ENCODE assay signal across 8 cellular contexts in the genomic region with DNA sequence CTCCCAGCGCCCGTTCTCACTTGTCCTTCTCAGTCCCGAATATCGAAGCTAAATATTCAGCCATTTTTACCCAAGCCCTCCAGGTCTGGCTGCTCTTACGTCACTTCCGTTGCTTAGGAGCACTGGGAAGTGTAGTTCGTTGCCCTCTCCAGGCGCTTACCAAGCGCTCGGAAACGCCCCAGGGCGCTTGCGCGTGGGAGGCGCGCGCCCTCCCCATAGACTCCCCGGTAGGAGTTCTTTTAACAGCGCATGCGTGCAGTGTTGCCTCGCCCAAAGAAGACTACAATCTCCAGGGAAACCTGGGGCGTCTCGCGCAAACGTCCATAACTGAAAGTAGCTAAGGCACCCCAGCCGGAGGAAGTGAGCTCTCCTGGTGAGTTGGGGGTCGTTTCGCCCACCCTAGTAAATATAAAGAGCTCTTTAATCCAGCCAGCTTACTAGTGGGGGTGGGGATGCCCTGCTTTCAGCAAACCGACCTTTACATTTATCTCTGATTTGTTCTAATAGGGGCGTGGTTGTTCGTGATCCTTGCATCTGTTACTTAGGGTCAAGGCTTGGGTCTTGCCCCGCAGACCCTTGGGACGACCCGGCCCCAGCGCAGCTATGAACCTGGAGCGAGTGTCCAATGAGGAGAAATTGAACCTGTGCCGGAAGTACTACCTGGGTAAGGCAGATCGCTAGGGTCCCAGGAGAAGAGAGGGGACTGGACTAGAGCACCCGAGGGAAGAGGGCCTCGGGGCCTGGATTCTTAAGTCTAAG. TPM values are rescaled to one million over a fixed set of nuclear protein-coding genes. Genes with fewer than 3 reads are reported as not detected.
A peak's percentile ranks its signal among the peaks of the same experiment; 100 is the strongest.
DNase-seq lines count a peak whose midpoint lies in the region; ATAC-seq and TF ChIP-seq lines count a peak whose summit lies in the region.

PSENEN (plus strand) TSS at position 324 of the 759 bp plus-strand sequence; CDS start at position 604, 280 bp downstream.
U2AF1L4 (minus strand) TSS at position 91 of the 759 bp plus-strand sequence; CDS start at position 64, 27 bp downstream.

- no peaks in the 10 kb centered on the region for H3K36me3 ChIP-seq in KOPT-K1 (ENCODE audit: insufficient read depth, low read length)
- peaks cover 0 to 5% (median 0%) of the 10 kb centered on the region in 3 donors for H3K36me3 ChIP-seq in Peyer's patch
- H3K36me3 ChIP-seq in esophagus (ENCODE audit: control insufficient read depth in 2 of 2, insufficient read depth in 2 of 2, low read length in 1 of 2): peaks cover 0 to 3% of the 10 kb centered on the region in 2 donors
- H3K36me3 ChIP-seq in mucosa of rectum (ENCODE audit: control insufficient read depth in 2 of 2, insufficient read depth in 2 of 2, low read length in 2 of 2): peaks cover 3 to 4% of the 10 kb centered on the region in 2 donors

- H3K4me1 Mint-ChIP-seq in activated T-cell treated with anti-CD3 and anti-CD28 coated beads, Interleukin-2, amount 50 U/mL, for 4 hours (ENCODE audit: low read depth): peaks cover 66% of the 10 kb centered on the region

- H3K4me1 ChIP-seq in Peyer's patch: peaks cover 3 to 37% (median 24%) of the 10 kb centered on the region in 4 donors
- peaks cover 3 to 4% of the 10 kb centered on the region in 2 donors for H3K4me1 ChIP-seq in esophagus (ENCODE audit: control insufficient read depth in 2 of 2, insufficient read depth in 2 of 2, low read length in 1 of 2)
- peaks cover 27 to 30% of the 10 kb centered on the region in 2 donors for H3K4me1 ChIP-seq in mucosa of rectum (ENCODE audit: control insufficient read depth in 2 of 2, insufficient read depth in 2 of 2, low read length in 2 of 2)

- H3K9me3 ChIP-seq in KOPT-K1 (ENCODE audit: insufficient read depth, low read length, poor library complexity, severe bottlenecking) (no peaks in the 10 kb centered on the region), Peyer's patch (no peaks in the 10 kb centered on the region), esophagus (ENCODE audit: control insufficient read depth in 2 of 2, insufficient read depth in 1 of 2, low read depth in 1 of 2, low read length in 1 of 2) (no peaks in the 10 kb centered on the region), mucosa of rectum (ENCODE audit: control insufficient read depth in 2 of 2, low read length in 2 of 2) (no peaks in the 10 kb centered on the region)

- no peaks in the 10 kb centered on the region for H3K9me3 Mint-ChIP-seq in activated T-cell treated with anti-CD3 and anti-CD28 coated beads, Interleukin-2, amount 50 U/mL, for 4 hours

- H3K27ac ChIP-seq in KOPT-K1 (ENCODE audit: low read depth, low read length, poor library complexity, severe bottlenecking) (peak within 1 kb of the TSS; percentile 88), Peyer's patch (peak within 1 kb of the TSS; percentile 98 to 100 (median 98)), esophagus (ENCODE audit: low read depth in 2 of 2, low read length in 1 of 2) (peak within 1 kb of the TSS; percentile 100), mucosa of rectum (ENCODE audit: low read depth in 2 of 2, low read length in 2 of 2) (peak within 1 kb of the TSS; percentile 99 to 100)

- H3K4me3 ChIP-seq in Peyer's patch (peak within 1 kb of the TSS; percentile 63 to 93 (median 78)), esophagus (ENCODE audit: low read depth in 1 of 2, low read length in 2 of 2) (peak within 1 kb of the TSS; percentile 61 to 96), mucosa of rectum (ENCODE audit: low read length in 2 of 2) (peak within 1 kb of the TSS; percentile 90 to 96)

- TF ChIP-seq POLR2A in Peyer's patch (IDR thresholded peaks at IDR 0.05): peak in 1 of 2 donors; percentile 47

- ATAC-seq in GM21737 (IDR thresholded peaks at IDR 0.05; ENCODE audit: unreplicated experiment): peak; percentile 35
- peak; percentile 63 to 64 for ATAC-seq in activated T-cell treated with anti-CD3 and anti-CD28 coated beads, Interleukin-2, amount 50 U/mL, for 4 hours

- peak within 1 kb of the TSS; percentile 98 for H3K4me3 Mint-ChIP-seq in activated T-cell treated with anti-CD3 and anti-CD28 coated beads, Interleukin-2, amount 50 U/mL, for 4 hours

- no peaks in the 10 kb centered on the region for H3K27me3 Mint-ChIP-seq in activated T-cell treated with anti-CD3 and anti-CD28 coated beads, Interleukin-2, amount 50 U/mL, for 4 hours (ENCODE audit: low read depth)

- H3K36me3 Mint-ChIP-seq in activated T-cell treated with anti-CD3 and anti-CD28 coated beads, Interleukin-2, amount 50 U/mL, for 4 hours (ENCODE audit: insufficient read depth): peaks cover 8% of the 10 kb centered on the region

- peak in 1 of 6 experiments; percentile 18 for TF ChIP-seq CTCF in Peyer's patch (IDR thresholded peaks at IDR 0.05)

- 0 to 1% methylated on average over 40 of the region's 40 CpGs for WGBS in esophagus, 2 donors

- DNase-seq in DMS153 (lab: John Stamatoyannopoulos, UW) (peak; percentile 99), Peyer's patch (peak; percentile 95 to 99 (median 96))
- peak; percentile 94 for DNase-seq in activated T-cell treated with anti-CD3 and anti-CD28 coated beads, Interleukin-2, amount 50 U/mL, for 4 hours
- DNase-seq in stimulated activated CD8-positive, alpha-beta memory T cell treated with anti-CD3 and anti-CD28 coated beads, Interleukin-4, amount 100 ng/mL, for 4 hours (ENCODE audit: low read depth in 2 of 2, low spot score in 1 of 2): peak; percentile 84 to 96

- H3K27me3 ChIP-seq in Peyer's patch (no peaks in the 10 kb centered on the region), esophagus (ENCODE audit: control insufficient read depth in 1 of 2, insufficient read depth in 2 of 2, low read length in 2 of 2) (no peaks in the 10 kb centered on the region), mucosa of rectum (ENCODE audit: control insufficient read depth in 2 of 2, insufficient read depth in 2 of 2, low read length in 2 of 2) (no peaks in the 10 kb centered on the region)

- H3K9ac ChIP-seq in mucosa of rectum (ENCODE audit: low read depth in 1 of 2, low read length in 2 of 2): peak within 1 kb of the TSS; percentile 80 to 94

RNA-seq across cellular contexts. Expression of gene PSENEN, which starts in this region (rescaled TPM):
- 10 to 100 TPM in 3 of 4 donors, 1 to 10 TPM in 1; 8.3 to 48.2 (median 40.6) TPM for total RNA-seq in Peyer's patch
- 10 to 100 TPM; 46.1 to 49.3 (median 47.9) TPM for total RNA-seq in activated T-cell treated with anti-CD3 and anti-CD28 coated beads, Interleukin-2, amount 50 U/mL, for 4 hours
- polyA plus RNA-seq in esophagus: 100 to 1,000 TPM in 1 of 2 donors, 10 to 100 TPM in 1; 62.5 to 128 TPM

RNA-seq across cellular contexts. Expression of gene U2AF1L4, which starts in this region (rescaled TPM):
- total RNA-seq in Peyer's patch: 10 to 100 TPM; 14.5 to 70.5 (median 34.6) TPM
- total RNA-seq in activated T-cell treated with anti-CD3 and anti-CD28 coated beads, Interleukin-2, amount 50 U/mL, for 4 hours: 10 to 100 TPM; 18.9 to 25.2 (median 19.4) TPM
- 10 to 100 TPM; 17.4 to 43.4 TPM for polyA plus RNA-seq in esophagus

Comparison
In these comparisons a context has a peak if more than half of its experiments do, and no peak if none do; other contexts are left out.
1. Peak in every context shown above with its lines: DNase-seq, ATAC-seq, H3K4me3 ChIP-seq and H3K27ac ChIP-seq.